Comparison of ENCODE assay signal across 29 cellular contexts in genomic region chr2:207698303-207698702, GRCh38.
"Had no signal": no experiment of that assay in that cellular context is flagged by ENCODE, and none has a peak within 500 bp of the region (broad histone marks: within the 10 kb centered on the region; RNA-seq: fewer than 3 reads in every experiment).

No MANE protein-coding gene starts in this region.

- H3K9me3 Mint-ChIP-seq: activated CD4-positive, alpha-beta memory T cell treated with anti-CD3 and anti-CD28 coated beads, Interleukin-2, amount 10 ng/mL, durations not matched to agents 7 days and 5 days; activated CD4-positive, alpha-beta T cell treated with anti-CD3 and anti-CD28 coated beads, Interleukin-2, amount 10 ng/mL, durations not matched to agents 7 days and 5 days; activated T-cell treated with anti-CD3 and anti-CD28 coated beads, Interleukin-2, amount 50 U/mL, for 4 hours; activated T-helper 17 cell treated with anti-CD3 and anti-CD28 coated beads, Interleukin-2, amount 50 U/mL, for 72 hours; stimulated activated effector memory CD8-positive, alpha-beta T cell treated with anti-CD3 and anti-CD28 coated beads, Interleukin-12 subunit alpha, Interleukin-12 subunit beta, amount 100 ng/mL, for 72 hours; stimulated activated naive CD8-positive, alpha-beta T cell treated with anti-CD3 and anti-CD28 coated beads, Interleukin-15, amount 100 ng/mL, for 72 hours; type B pancreatic cell had no signal

- H3K9me3 ChIP-seq: esophagus squamous epithelium, ovary, vagina had no signal

- DNase-seq: activated CD4-positive, alpha-beta memory T cell treated with anti-CD3 and anti-CD28 coated beads, Interleukin-2, amount 10 ng/mL, durations not matched to agents 7 days and 5 days; activated CD4-positive, alpha-beta T cell treated with anti-CD3 and anti-CD28 coated beads for 1 hour; activated CD4-positive, alpha-beta T cell treated with anti-CD3 and anti-CD28 coated beads, Interleukin-2, amount 10 ng/mL, durations not matched to agents 7 days and 5 days; activated CD8-positive, alpha-beta memory T cell treated with anti-CD3 and anti-CD28 coated beads, Interleukin-2, amount 50 U/mL, for 48 hours; activated gamma-delta T cell treated with Interleukin-2 at 50 U/mL for 16 hours; activated naive CD4-positive, alpha-beta T cell treated with anti-CD3 and anti-CD28 coated beads, Interleukin-2, amount 50 U/mL, for 16 hours; activated T-cell treated with anti-CD3 and anti-CD28 coated beads, Interleukin-2, amount 50 U/mL, for 4 hours; amniotic stem cell; brain microvascular endothelial cell; effector CD4-positive, alpha-beta T cell; esophagus squamous epithelium; kidney glomerular epithelial cell; mesendoderm; nephron progenitor cell; ovary; stimulated activated CD4-positive, alpha-beta T cell treated with anti-CD3 and anti-CD28 coated beads, Interleukin-12 subunit alpha, Interleukin-12 subunit beta, amount 100 ng/mL, for 4 hours; stimulated activated CD4-positive, alpha-beta T cell treated with anti-CD3 and anti-CD28 coated beads, Interleukin-4, amount 100 ng/mL, for 24 hours; stimulated activated naive CD8-positive, alpha-beta T cell treated with anti-CD3 and anti-CD28 coated beads, Interleukin-15, amount 100 ng/mL, for 72 hours; substantia nigra had no signal

- H3K27ac Mint-ChIP-seq: activated CD4-positive, alpha-beta memory T cell treated with anti-CD3 and anti-CD28 coated beads, Interleukin-2, amount 10 ng/mL, durations not matched to agents 7 days and 5 days; activated CD4-positive, alpha-beta T cell treated with anti-CD3 and anti-CD28 coated beads, Interleukin-2, amount 10 ng/mL, durations not matched to agents 7 days and 5 days; activated T-helper 17 cell treated with anti-CD3 and anti-CD28 coated beads, Interleukin-2, amount 50 U/mL, for 72 hours; nephron progenitor cell; progenitor cell of endocrine pancreas; stimulated activated effector memory CD8-positive, alpha-beta T cell treated with anti-CD3 and anti-CD28 coated beads, Interleukin-12 subunit alpha, Interleukin-12 subunit beta, amount 100 ng/mL, for 72 hours; type B pancreatic cell; WTC11 had no signal

- H3K27me3 Mint-ChIP-seq: activated CD4-positive, alpha-beta memory T cell treated with anti-CD3 and anti-CD28 coated beads, Interleukin-2, amount 10 ng/mL, durations not matched to agents 7 days and 5 days; activated CD4-positive, alpha-beta T cell treated with anti-CD3 and anti-CD28 coated beads, Interleukin-2, amount 10 ng/mL, durations not matched to agents 7 days and 5 days; activated T-helper 17 cell treated with anti-CD3 and anti-CD28 coated beads, Interleukin-2, amount 50 U/mL, for 72 hours; stimulated activated naive CD8-positive, alpha-beta T cell treated with anti-CD3 and anti-CD28 coated beads, Interleukin-15, amount 100 ng/mL, for 72 hours; type B pancreatic cell had no signal

- H3K4me1 Mint-ChIP-seq: activated CD4-positive, alpha-beta T cell treated with anti-CD3 and anti-CD28 coated beads, Interleukin-2, amount 10 ng/mL, durations not matched to agents 7 days and 5 days; activated T-helper 17 cell treated with anti-CD3 and anti-CD28 coated beads, Interleukin-2, amount 50 U/mL, for 72 hours; stimulated activated effector memory CD8-positive, alpha-beta T cell treated with anti-CD3 and anti-CD28 coated beads, Interleukin-12 subunit alpha, Interleukin-12 subunit beta, amount 100 ng/mL, for 72 hours; stimulated activated naive CD8-positive, alpha-beta T cell treated with anti-CD3 and anti-CD28 coated beads, Interleukin-15, amount 100 ng/mL, for 72 hours; WTC11 had no signal

- H3K4me3 ChIP-seq: esophagus squamous epithelium, lung, ovary, skin epidermis, vagina had no signal

- H3K27me3 ChIP-seq: brain microvascular endothelial cell, esophagus squamous epithelium, ovary, vagina had no signal

- H3K27ac ChIP-seq: brain microvascular endothelial cell, esophagus squamous epithelium, ovary, skin epidermis, vagina had no signal

- H3K4me3 Mint-ChIP-seq: activated CD4-positive, alpha-beta memory T cell treated with anti-CD3 and anti-CD28 coated beads, Interleukin-2, amount 10 ng/mL, durations not matched to agents 7 days and 5 days; activated CD4-positive, alpha-beta T cell treated with anti-CD3 and anti-CD28 coated beads, Interleukin-2, amount 10 ng/mL, durations not matched to agents 7 days and 5 days; activated T-cell treated with anti-CD3 and anti-CD28 coated beads, Interleukin-2, amount 50 U/mL, for 4 hours; activated T-helper 17 cell treated with anti-CD3 and anti-CD28 coated beads, Interleukin-2, amount 50 U/mL, for 72 hours; nephron progenitor cell; stimulated activated effector memory CD8-positive, alpha-beta T cell treated with anti-CD3 and anti-CD28 coated beads, Interleukin-12 subunit alpha, Interleukin-12 subunit beta, amount 100 ng/mL, for 72 hours; stimulated activated naive CD8-positive, alpha-beta T cell treated with anti-CD3 and anti-CD28 coated beads, Interleukin-15, amount 100 ng/mL, for 72 hours; type B pancreatic cell; WTC11 had no signal

- ATAC-seq: activated T-cell treated with anti-CD3 and anti-CD28 coated beads, Interleukin-2, amount 50 U/mL, for 4 hours; activated T-helper 17 cell treated with anti-CD3 and anti-CD28 coated beads, Interleukin-2, amount 50 U/mL, for 72 hours; left lobe of liver; sciatic nerve; stimulated activated effector memory CD8-positive, alpha-beta T cell treated with anti-CD3 and anti-CD28 coated beads, Interleukin-12 subunit alpha, Interleukin-12 subunit beta, amount 100 ng/mL, for 72 hours; stimulated activated naive CD8-positive, alpha-beta T cell treated with anti-CD3 and anti-CD28 coated beads, Interleukin-15, amount 100 ng/mL, for 72 hours; WTC11 had no signal

- H3K36me3 ChIP-seq: brain microvascular endothelial cell, esophagus squamous epithelium, ovary, vagina had no signal

- H3K36me3 Mint-ChIP-seq: stimulated activated effector memory CD8-positive, alpha-beta T cell treated with anti-CD3 and anti-CD28 coated beads, Interleukin-12 subunit alpha, Interleukin-12 subunit beta, amount 100 ng/mL, for 72 hours; type B pancreatic cell; WTC11 had no signal

- H3K4me1 ChIP-seq: vagina had no signal
